In genomic region chrX:38220936-38221386, GRCh38 we compare ENCODE assay signal across 8 cellular contexts. TPM values are rescaled to one million over a fixed set of nuclear protein-coding genes. Genes with fewer than 3 reads are reported as not detected.
DNase-seq lines count a peak whose midpoint lies in the region; ATAC-seq, FAIRE-seq and TF ChIP-seq lines count a peak whose summit lies in the region.
"Had no signal": no experiment of that assay in that cellular context is flagged by ENCODE, and none has a peak within 500 bp of the region (broad histone marks: within the 10 kb centered on the region; RNA-seq: fewer than 3 reads in every experiment).

No MANE protein-coding gene starts in this region.

- FAIRE-seq in GM12891 (lab: Jason Lieb, UNC), result no peak

- DNase-seq in astrocyte of the cerebellum (ENCODE audit: low read depth) (no peak), smooth muscle cell (lab: John Stamatoyannopoulos, UW; ENCODE audit: unreplicated experiment) (no peak), amniotic stem cell (lab: John Stamatoyannopoulos, UW) (no peak), GM12891 (ENCODE audit: insufficient read length, low spot score) (no peak)

- H3K9me3 ChIP-seq in HUES6 (ENCODE audit: control insufficient read depth, insufficient read depth, low read depth, low read length) (no peaks in the 10 kb centered on the region), iPS-15b (ENCODE audit: control insufficient read depth, insufficient read depth, low read length) (no peaks in the 10 kb centered on the region), smooth muscle cell (replicated peaks; ENCODE audit: low read depth) (no peaks in the 10 kb centered on the region)
- H3K9me3 ChIP-seq: neutrophil had no signal

- TF ChIP-seq POLR2A in GM12891 (IDR thresholded peaks at IDR 0.05; ENCODE audit: low read depth, low read length), result no peak

- H3K36me3 ChIP-seq in HUES6 (ENCODE audit: control insufficient read depth, insufficient read depth, low read length) (no peaks in the 10 kb centered on the region), iPS-15b (ENCODE audit: control insufficient read depth, insufficient read depth, low read length) (no peaks in the 10 kb centered on the region), smooth muscle cell (ENCODE audit: low read depth) (no peaks in the 10 kb centered on the region)
- H3K36me3 ChIP-seq: neutrophil had no signal

- H3K4me3 ChIP-seq in HUES6 (ENCODE audit: low read depth, low read length) (peak overlapping the region; percentile 81), astrocyte of the cerebellum (ENCODE audit: low read depth, low read length) (peak overlapping the region; percentile 64), iPS-15b (ENCODE audit: low read depth, low read length) (peak overlapping the region; percentile 55), smooth muscle cell (peak overlapping the region; percentile 52)

- in situ Hi-C loops in astrocyte of the cerebellum (cut with HindIII; ENCODE audit: low sequenced_read_pairs), result no loop called here

- ATAC-seq in GM21786 (IDR thresholded peaks at IDR 0.05; ENCODE audit: unreplicated experiment), result no peak

- H3K4me1 ChIP-seq in HUES6 (ENCODE audit: control insufficient read depth, insufficient read depth, low read length), result peaks cover 24% of the 10 kb centered on the region; the same call in 1 of the 2 replicates
- H3K4me1 ChIP-seq in iPS-15b (ENCODE audit: control insufficient read depth, insufficient read depth, low read length), result no peaks in the 10 kb centered on the region
- H3K4me1 ChIP-seq in smooth muscle cell (ENCODE audit: low read depth), result no peaks in the 10 kb centered on the region

- no peaks in the 10 kb centered on the region for H4K20me1 ChIP-seq in smooth muscle cell (ENCODE audit: low read depth)

- H3K79me2 ChIP-seq in smooth muscle cell (ENCODE audit: low read depth), result no peaks in the 10 kb centered on the region

- no peak for TF ChIP-seq CTCF in astrocyte of the cerebellum (IDR thresholded peaks at IDR 0.05; ENCODE audit: low read depth, low read length, missing control alignments)
- TF ChIP-seq CTCF in smooth muscle cell (IDR thresholded peaks at IDR 0.05; ENCODE audit: borderline replicate concordance, insufficient read depth, poor library complexity, severe bottlenecking), result no peak

- WGBS in smooth muscle cell (ENCODE audit: low lambda C conversion rate), result 45% methylated on average over 24 of the region's 24 CpGs

- H3K27ac ChIP-seq in HUES6 (ENCODE audit: low read depth, low read length) (no peak overlapping the region), smooth muscle cell (ENCODE audit: low read depth) (no peak overlapping the region)
- H3K27ac ChIP-seq: neutrophil had no signal

- peak overlapping the region; percentile 51 for H3K9ac ChIP-seq in HUES6 (ENCODE audit: low read length)
- peak overlapping the region; percentile 12 for H3K9ac ChIP-seq in iPS-15b (ENCODE audit: low read depth, low read length)
- H3K9ac ChIP-seq in smooth muscle cell (ENCODE audit: low read depth), result peak overlapping the region; percentile 34

- peak overlapping the region; percentile 76 for H2AFZ ChIP-seq in smooth muscle cell (ENCODE audit: low read depth)

- H3F3A ChIP-seq in smooth muscle cell (ENCODE audit: low read depth), result no peaks in the 10 kb centered on the region

- peak overlapping the region; percentile 88 for H3K4me2 ChIP-seq in smooth muscle cell

- peaks cover 60% of the 10 kb centered on the region for H3K27me3 ChIP-seq in HUES6 (ENCODE audit: control insufficient read depth, insufficient read depth, low read length)
- H3K27me3 ChIP-seq in iPS-15b (ENCODE audit: control insufficient read depth, insufficient read depth, low read length), result peaks cover 24% of the 10 kb centered on the region
- no peaks in the 10 kb centered on the region for H3K27me3 ChIP-seq in smooth muscle cell (ENCODE audit: low read depth)

TF ChIP-seq in GM12891, 5 proteins besides CTCF, POLR2A, EP300 and RAD21:
- TF ChIP-seq TAF1 (IDR thresholded peaks at IDR 0.05; ENCODE audit: low read depth, low read length) (no peak), POU2F2 (IDR thresholded peaks at IDR 0.05; ENCODE audit: low read depth, low read length) (no peak), SPI1 (IDR thresholded peaks at IDR 0.05; ENCODE audit: low read depth, low read length) (no peak), POLR2AphosphoS5 (IDR thresholded peaks at IDR 0.05; ENCODE audit: low read depth, low read length) (no peak), PAX5 (IDR thresholded peaks at IDR 0.05; ENCODE audit: insufficient read depth, low read length, severe bottlenecking) (no peak)
TF ChIP-seq in GM12891: peak in this region for 0.

RNA-seq across cellular contexts. Expression of gene SRPX, which starts 0.3 kb away (rescaled TPM):
- total RNA-seq in smooth muscle cell, result 35.0 and 46.1 TPM in 2 replicates
- 49.3 and 64.9 TPM in 2 replicates for polyA plus RNA-seq in smooth muscle cell
- polyA plus RNA-seq in GM12891 (2012; ENCODE audit: low read depth, missing spikeins), result not detected
